Comparison of ENCODE assay signal across 11 cellular contexts in the genomic region with DNA sequence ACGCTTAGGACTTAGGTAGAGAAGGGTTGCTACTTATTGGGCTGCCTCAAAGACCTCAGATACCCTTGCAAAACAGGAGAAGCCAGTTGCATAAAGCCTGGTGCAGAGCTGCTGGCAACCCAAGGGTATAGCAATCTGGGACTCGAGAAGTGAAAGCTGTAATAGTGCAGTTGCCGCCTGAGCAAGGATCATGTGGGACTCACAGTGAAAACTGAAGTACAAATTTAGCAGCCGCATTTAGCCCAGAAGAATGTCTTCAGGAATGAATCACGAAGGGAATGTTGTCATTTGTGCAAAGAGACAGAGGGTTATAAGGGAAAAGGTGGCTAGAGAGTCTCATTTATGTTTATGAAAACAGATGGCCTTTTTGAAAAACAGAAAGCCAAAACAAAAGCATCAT.
DNase-seq lines count a peak whose midpoint lies in the region; ATAC-seq and TF ChIP-seq lines count a peak whose summit lies in the region.
"Had no signal": no experiment of that assay in that cellular context is flagged by ENCODE, and none has a peak within 500 bp of the region (broad histone marks: within the 10 kb centered on the region; RNA-seq: fewer than 3 reads in every experiment).

No MANE protein-coding gene starts in this region.

- no TSS peak for BruUV-seq in Calu3 (replicated peaks; lab: Mats Ljungman, UMichigan)

- peak overlapping the region; percentile 59 to 61 for H3K27ac ChIP-seq in ascending aorta
- H3K27ac ChIP-seq: lower lobe of right lung had no signal

- H3K27ac Mint-ChIP-seq in HFFc6 (peak overlapping the region; percentile 79), Calu3 (ENCODE audit: unreplicated experiment) (no peak overlapping the region)

- peak overlapping the region; percentile 81 for H3K4me3 Mint-ChIP-seq in HFFc6
- no peak overlapping the region for H3K4me3 Mint-ChIP-seq in Calu3 (ENCODE audit: low read depth, unreplicated experiment)

- no peaks in the 10 kb centered on the region for H3K36me3 ChIP-seq in ascending aorta
- H3K36me3 ChIP-seq: lower lobe of right lung had no signal

- H3K4me3 ChIP-seq in ascending aorta, result peak overlapping the region; percentile 12 to 14
- H3K4me3 ChIP-seq: K562, lower lobe of right lung had no signal

- peaks cover 0 to 11% of the 10 kb centered on the region in 2 donors for H3K4me1 ChIP-seq in ascending aorta
- H3K4me1 ChIP-seq: lower lobe of right lung had no signal

- peak; percentile 77 for DNase-seq in HFFc6
- DNase-seq in ascending aorta (ENCODE audit: low spot score in 2 of 2), result peak in 1 of 2 donors; percentile 80
- no peak for DNase-seq in left cardiac atrium
- DNase-seq in sciatic nerve (ENCODE audit: low spot score), result no peak
- DNase-seq in erythroblast (lab: John Stamatoyannopoulos, UW), result no peak
- no peak for DNase-seq in NCI-H82 treated with DMSO at 0.1 percent for 48 hours (lab: John Stamatoyannopoulos, UW; ENCODE audit: unreplicated experiment)
- no peak for DNase-seq in Calu3
- DNase-seq in stimulated activated CD8-positive, alpha-beta memory T cell treated with anti-CD3 and anti-CD28 coated beads, Interleukin-4, amount 100 ng/mL, for 48 hours, result no peak
- DNase-seq: lower lobe of right lung, NCI-H82 had no signal

- TF ChIP-seq CTCF in HFFc6 (IDR thresholded peaks at IDR 0.05), result no peak
- TF ChIP-seq CTCF in ascending aorta (IDR thresholded peaks at IDR 0.05), result peak in 1 of 3 experiments; percentile 6
- TF ChIP-seq CTCF in Calu3 (IDR thresholded peaks at IDR 0.05; ENCODE audit: unreplicated experiment), result no peak

- intact Hi-C loops in ascending aorta (cut with DNase I) (loop anchor here (5.0 to 10.0 kb wide), 3 partner anchors 69 to 261 kb away; no protein-coding TSS in a partner anchor), left cardiac atrium (cut with DNase I) (no loop called here), sciatic nerve (cut with DNase I) (no loop called here), Calu3 (cut with micrococcal nuclease; ENCODE audit: unreplicated experiment) (no loop called here)

- TF ChIP-seq POLR2A in erythroblast (IDR thresholded peaks at IDR 0.05; ENCODE audit: low read length), result no peak

- no peaks in the 10 kb centered on the region for H3K9me3 ChIP-seq in ascending aorta
- H3K9me3 ChIP-seq: lower lobe of right lung had no signal

- H3K27me3 Mint-ChIP-seq in HFFc6 (ENCODE audit: insufficient read depth), result 0 out of 2 replicates have a peak, but pooled peaks cover 1% of the 10 kb centered on the region
- peaks cover 19% of the 10 kb centered on the region for H3K27me3 Mint-ChIP-seq in Calu3 (ENCODE audit: unreplicated experiment)

- H3K4me1 Mint-ChIP-seq in HFFc6 (ENCODE audit: low read depth) (peaks cover 42% of the 10 kb centered on the region), Calu3 (ENCODE audit: low read depth, unreplicated experiment) (no peaks in the 10 kb centered on the region)

- ATAC-seq in left cardiac atrium, result peak; percentile 70 to 80
- peak; percentile 85 for ATAC-seq in sciatic nerve
- ATAC-seq: K562 had no signal

- CTCF ChIA-PET in Calu3 (lab: Charles Lee), result no interaction called here

- no peaks in the 10 kb centered on the region for H3K27me3 ChIP-seq in ascending aorta

- H3K36me3 Mint-ChIP-seq in HFFc6 (ENCODE audit: low read depth) (no peaks in the 10 kb centered on the region), Calu3 (ENCODE audit: insufficient read depth, unreplicated experiment) (no peaks in the 10 kb centered on the region)

- no peaks in the 10 kb centered on the region for H3K9me3 Mint-ChIP-seq in HFFc6
- peaks cover 6% of the 10 kb centered on the region for H3K9me3 Mint-ChIP-seq in Calu3 (ENCODE audit: low read depth, unreplicated experiment)
